Comparison of ENCODE assay signal across 9 cellular contexts in genomic region chr1:167136191-167136614, GRCh38.
DNase-seq lines count a peak whose midpoint lies in the region; ATAC-seq and TF ChIP-seq lines count a peak whose summit lies in the region.
"Had no signal": no experiment of that assay in that cellular context is flagged by ENCODE, and none has a peak within 500 bp of the region (broad histone marks: within the 10 kb centered on the region; RNA-seq: fewer than 3 reads in every experiment).

No MANE protein-coding gene starts in this region.

- no peak overlapping the region for H3K9ac ChIP-seq in adipocyte (ENCODE audit: low read length)

- no peaks in the 10 kb centered on the region for H3K9me3 ChIP-seq in adipocyte (ENCODE audit: control insufficient read depth, low read length)

- no peak for TF ChIP-seq CTCF in HFF-Myc (IDR thresholded peaks at IDR 0.05; ENCODE audit: low read depth, low read length, missing control alignments)

- H3K27me3 ChIP-seq in adipocyte (replicated peaks; ENCODE audit: control insufficient read depth, insufficient read depth, low read length) = peaks cover 29% of the 10 kb centered on the region

- in situ Hi-C loops in ACHN (cut with HindIII; ENCODE audit: low pct_ligation_motif_present, low pct_unique_long_range_greater_than_20kb, low sequenced_read_pairs) = no loop called here

- no peak overlapping the region for H3K4me3 ChIP-seq in HFF-Myc (replicated peaks; ENCODE audit: low read depth, low read length)
- H3K4me3 ChIP-seq in adipocyte (ENCODE audit: low read length) = no peak overlapping the region

- no peaks in the 10 kb centered on the region for H3K36me3 ChIP-seq in adipocyte (ENCODE audit: control insufficient read depth, insufficient read depth, low read length, severe bottlenecking)

- ATAC-seq in HG03025 (IDR thresholded peaks at IDR 0.05; ENCODE audit: low FRiP score, unreplicated experiment) (no peak), HG03175 (IDR thresholded peaks at IDR 0.05; ENCODE audit: unreplicated experiment) (no peak)

- DNase-seq in ACHN = peak; percentile 7
- peak; percentile 63 for DNase-seq in HFF-Myc (ENCODE audit: extremely low read depth, low read depth)
- DNase-seq in adipocyte (ENCODE audit: low read depth) = peak; percentile 59
- peak; percentile 98 for DNase-seq in islet precursor cell
- DNase-seq in midbrain (lab: John Stamatoyannopoulos, UW) = no peak
- no peak for DNase-seq in activated CD8-positive, alpha-beta memory T cell treated with anti-CD3 and anti-CD28 coated beads, Interleukin-2, amount 50 U/mL, for 48 hours
- DNase-seq: activated CD4-positive, alpha-beta T cell treated with anti-CD3 and anti-CD28 coated beads for 48 hours had no signal

- peaks cover 10% of the 10 kb centered on the region for H3K4me1 ChIP-seq in adipocyte (ENCODE audit: control insufficient read depth, insufficient read depth, low read length)

Comparison
In these comparisons a context has a peak if more than half of its experiments do, and no peak if none do; other contexts are left out.
1. DNase-seq: peak in ACHN (single experiment), HFF-Myc (single experiment), adipocyte (single experiment) and islet precursor cell (single experiment); none in midbrain (single experiment) and activated CD8-positive, alpha-beta memory T cell treated with anti-CD3 and anti-CD28 coated beads, Interleukin-2, amount 50 U/mL, for 48 hours (single experiment).